ENCODE assay signal across 10 cellular contexts in the genomic region with DNA sequence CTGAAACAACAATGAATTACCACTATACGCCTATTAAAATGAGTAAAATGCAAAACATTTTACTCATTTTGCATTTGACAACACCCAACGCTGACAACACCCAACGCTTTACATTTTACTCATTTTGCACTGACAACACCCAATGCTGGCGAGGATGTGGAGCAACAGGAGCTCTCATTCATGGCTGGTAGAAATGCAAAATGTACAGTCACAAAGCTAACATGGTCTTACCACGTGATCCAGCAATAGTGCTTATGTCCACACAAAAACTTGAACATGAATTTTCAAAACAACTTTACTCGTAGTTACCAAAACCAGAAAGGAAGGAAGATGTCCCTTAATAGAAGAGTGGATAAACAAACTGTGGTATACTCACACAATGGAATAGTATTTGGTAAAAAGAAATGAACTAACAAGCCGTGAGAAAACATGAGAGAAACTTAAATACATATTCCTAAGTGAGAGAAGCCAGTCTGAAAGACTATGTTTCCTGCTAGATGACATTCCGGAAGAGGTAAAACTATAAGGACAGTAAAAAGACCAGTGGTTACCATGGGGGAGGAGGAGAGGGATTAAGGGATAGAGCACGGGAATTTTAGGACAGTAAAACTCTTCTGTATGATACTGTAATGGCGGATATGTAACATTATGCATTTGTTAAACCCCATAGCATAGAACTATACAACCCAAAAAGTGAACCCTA. TPM values are rescaled to one million over a fixed set of nuclear protein-coding genes. Genes with fewer than 3 reads are reported as not detected.
"Had no signal": no experiment of that assay in that cellular context is flagged by ENCODE, and none has a peak within 500 bp of the region (broad histone marks: within the 10 kb centered on the region; RNA-seq: fewer than 3 reads in every experiment).

No MANE protein-coding gene starts in this region.

- H3K9me3 Mint-ChIP-seq: HFFc6 had no signal

- H3K27ac ChIP-seq: GM23248, HL-60 had no signal

- ATAC-seq: HCT116 had no signal

- H3K36me3 ChIP-seq: HAP-1 had no signal

- H3K9me3 ChIP-seq: HAP-1 had no signal

- H3K4me3 Mint-ChIP-seq: HFFc6 had no signal

- H3K4me3 ChIP-seq: GM23248, HAP-1 had no signal

- H3K27ac Mint-ChIP-seq: HFFc6 had no signal

- H2AFZ ChIP-seq: GM23248 had no signal

- DNase-seq: GM23248, GOT3, H7, HFFc6, IMR-90 had no signal

- H3K9ac ChIP-seq: GM23248 had no signal

RNA-seq across cellular contexts. Expression of gene ESAM, which starts 49.5 kb away (rescaled TPM):
- total RNA-seq: GM23248 had no signal
- polyA plus RNA-seq: GM23248 had no signal

RNA-seq across cellular contexts. Expression of gene VSIG2, which starts 59.5 kb away (rescaled TPM):
- total RNA-seq: GM23248, H4, HT1080, IMR-90 had no signal
- polyA plus RNA-seq: GM23248, IMR-90 had no signal
